8 cellular contexts compared by ENCODE assay signal in genomic region chr11:47847892-47848635, GRCh38. TPM values are rescaled to one million over a fixed set of nuclear protein-coding genes. Genes with fewer than 3 reads are reported as not detected.
DNase-seq lines count a peak whose midpoint lies in the region; ATAC-seq, FAIRE-seq and TF ChIP-seq lines count a peak whose summit lies in the region.

NUP160 (minus strand) TSS chr11:47848350; CDS start chr11:47848318, 32 bp downstream.

- TF ChIP-seq CTCF in A549 (IDR thresholded peaks at IDR 0.05): no peak

- TF ChIP-seq EP300 in A549 (IDR thresholded peaks at IDR 0.05): no peak

- ATAC-seq in A549 (peak; percentile 93 to 94), GM18867 (IDR thresholded peaks at IDR 0.05; ENCODE audit: unreplicated experiment) (peak; percentile 80), HG03066 (IDR thresholded peaks at IDR 0.05; ENCODE audit: low read depth, unreplicated experiment) (peak; percentile 82)
- ATAC-seq in activated CD4-positive, CD25-positive, alpha-beta regulatory T cell treated with anti-CD3 and anti-CD28 coated beads, Interleukin-2, amount 50 U/mL, for 24 hours: peak; percentile 88 to 91

- H3K4me1 ChIP-seq in A549: peaks cover 32% of the 10 kb centered on the region

- peak; percentile 73 to 79 for DNase-seq in A549 (ENCODE audit: low read depth in 1 of 2, low spot score in 1 of 2)
- DNase-seq in NCI-H2227 (lab: John Stamatoyannopoulos, UW; ENCODE audit: unreplicated experiment): peak; percentile 84
- DNase-seq in central memory CD4-positive, alpha-beta T cell: peak; percentile 83
- DNase-seq in iris pigment epithelial cell (ENCODE audit: low read depth): peak; percentile 62
- DNase-seq in stimulated activated CD4-positive, alpha-beta T cell treated with anti-CD3 and anti-CD28 coated beads, Interleukin-12 subunit alpha, Interleukin-12 subunit beta, amount 100 ng/mL, for 24 hours (ENCODE audit: low read depth in 2 of 2): peak; percentile 79 to 93

- POLR2A ChIA-PET in A549 (lab: Yijun Ruan, JAX): interaction anchor here (0.7 to 1.1 kb wide), 4 partner anchors 8 to 92 kb away, joined by 3 to 7 read pairs (median 4); no protein-coding TSS in a partner anchor

- H3K9me3 ChIP-seq in A549: no peaks in the 10 kb centered on the region

- CTCF ChIA-PET in A549 (lab: Yijun Ruan, JAX): interaction anchor here (0.7 to 1.0 kb wide), 4 partner anchors 8 to 1064 kb away, joined by 3 to 5 read pairs (median 3); no protein-coding TSS in a partner anchor

- 2% methylated on average over 23 of the region's 58 CpGs for WGBS in A549 (ENCODE audit: missing lambda C conversion rate)

- peak within 1 kb of the TSS; percentile 97 for H3K4me2 ChIP-seq in A549

- H3K27ac ChIP-seq in A549: peak within 1 kb of the TSS; percentile 95 to 97

- peak within 1 kb of the TSS; percentile 99 for H3K4me3 ChIP-seq in A549

- FAIRE-seq in A549 (lab: Jason Lieb, UNC): no peak

- TF ChIP-seq RAD21 in A549 (conservative IDR thresholded peaks at IDR 0.05 in 1 of 2, IDR thresholded peaks at IDR 0.05 in 1 of 2): no peak; a peak in 1 of 5 replicates

- TF ChIP-seq POLR2A in A549 (IDR thresholded peaks at IDR 0.05; ENCODE audit: low read length): peak; percentile 92

TF ChIP-seq in A549, 52 proteins besides CTCF, POLR2A, EP300 and RAD21:
- peak; percentile 84 for TF ChIP-seq PHF8 (IDR thresholded peaks at IDR 0.05; ENCODE audit: borderline replicate concordance, low read depth)
- TF ChIP-seq FOXS1 (CRISPR knock-in tag; IDR thresholded peaks at IDR 0.05): no peak
- TF ChIP-seq JUN (IDR thresholded peaks at IDR 0.05): peak in 1 of 2 experiments; percentile 80; a peak in 3 of 5 replicates
- TF ChIP-seq HOXB13 (CRISPR knock-in tag; IDR thresholded peaks at IDR 0.05; ENCODE audit: low read depth): no peak
- peak; percentile 95 for TF ChIP-seq KDM5A (IDR thresholded peaks at IDR 0.05)
- TF ChIP-seq POLR2AphosphoS2 (conservative IDR thresholded peaks at IDR 0.05; ENCODE audit: low read length): no peak
- TF ChIP-seq MAX (IDR thresholded peaks at IDR 0.05): peak; percentile 92
- 0 out of 2 replicates have a peak, but pooled peaks have one; percentile 10 for TF ChIP-seq GATA3 (IDR thresholded peaks at IDR 0.05; ENCODE audit: borderline replicate concordance)
- 0 out of 2 replicates have a peak, but pooled peaks have one; percentile 5 for TF ChIP-seq TFCP2L1 (CRISPR knock-in tag; IDR thresholded peaks at IDR 0.05)
- peak; percentile 75; the same call in 1 of the 3 replicates for TF ChIP-seq BCL3 (IDR thresholded peaks at IDR 0.05)
- TF ChIP-seq E2F6 (IDR thresholded peaks at IDR 0.05; ENCODE audit: borderline replicate concordance, low read depth): peak; percentile 89

RNA-seq across cellular contexts. Expression of gene NUP160, which starts in this region (rescaled TPM):
- polyA plus RNA-seq in A549 (2011; rRNA removed) (70.4 and 77.2 TPM in 2 replicates), A549 (2017; fragmentation: RNase III; extraction: RNeasy Plus Mini Kit Qiagen cat#74134 plus additional on column Dnase treatment) (34.9 to 39.3 TPM (median 36.2 TPM) in 3 replicates)
- polyA plus RNA-seq in A549 (2012; cell fraction: cytosol; rRNA removed): 18.4 and 21.3 TPM in 2 replicates
- 20.4 and 30.6 TPM in 2 replicates for polyA plus RNA-seq in A549 (2012; cell fraction: nucleus; rRNA removed)
- polyA minus RNA-seq in A549 (2011; rRNA and poly(A)+ RNA removed): 75.4 and 78.0 TPM in 2 replicates

Comparison
In these comparisons a context has a peak if more than half of its experiments do, and no peak if none do; other contexts are left out.
1. Peak in every context shown above with its lines: DNase-seq, ATAC-seq, H3K4me3 ChIP-seq and H3K27ac ChIP-seq.